14 cellular contexts compared by ENCODE assay signal in genomic region chr11:122755941-122756340, GRCh38.
DNase-seq lines count a peak whose midpoint lies in the region; ATAC-seq and TF ChIP-seq lines count a peak whose summit lies in the region.
"Had no signal": no experiment of that assay in that cellular context is flagged by ENCODE, and none has a peak within 500 bp of the region (broad histone marks: within the 10 kb centered on the region; RNA-seq: fewer than 3 reads in every experiment).

No MANE protein-coding gene starts in this region.

- ATAC-seq in central memory CD8-positive, alpha-beta T cell (replicated peaks; ENCODE audit: extremely low read depth, poor library complexity, severe bottlenecking) = no peak
- no peak for ATAC-seq in HG02610 (IDR thresholded peaks at IDR 0.05; ENCODE audit: unreplicated experiment)

- no peak overlapping the region for H3K4me3 ChIP-seq in smooth muscle cell
- H3K4me3 ChIP-seq: gastroesophageal sphincter had no signal

- POLR2A ChIA-PET in activated CD4-positive, alpha-beta T cell treated with anti-CD3 and anti-CD28 coated beads, Interleukin-2, amount 10 ng/mL, durations not matched to agents 7 days and 5 days (lab: Charles Lee) = no interaction called here

- no peaks in the 10 kb centered on the region for H3K36me3 ChIP-seq in smooth muscle cell (ENCODE audit: low read depth)
- H3K36me3 ChIP-seq: gastroesophageal sphincter had no signal

- TF ChIP-seq CTCF in smooth muscle cell (IDR thresholded peaks at IDR 0.05; ENCODE audit: borderline replicate concordance, insufficient read depth, poor library complexity, severe bottlenecking) (no peak), glutamatergic neuron (IDR thresholded peaks at IDR 0.05; ENCODE audit: partially characterized antibody, unreplicated experiment) (no peak)

- no peaks in the 10 kb centered on the region for H3K27me3 ChIP-seq in smooth muscle cell (ENCODE audit: low read depth)
- H3K27me3 ChIP-seq: gastroesophageal sphincter had no signal

- H3K27ac Mint-ChIP-seq in activated CD4-positive, alpha-beta T cell treated with anti-CD3 and anti-CD28 coated beads, Interleukin-2, amount 10 ng/mL, durations not matched to agents 7 days and 5 days = peak overlapping the region; percentile 33
- H3K27ac Mint-ChIP-seq in activated CD4-positive, alpha-beta T cell treated with anti-CD3 and anti-CD28 coated beads, Interleukin-2, amount 10 ng/mL, durations not matched to agents 24 days and 14 days = no peak overlapping the region
- H3K27ac Mint-ChIP-seq in central memory CD8-positive, alpha-beta T cell (ENCODE audit: low read depth) = peak overlapping the region; percentile 19
- no peak overlapping the region for H3K27ac Mint-ChIP-seq in glutamatergic neuron (ENCODE audit: unreplicated experiment)

- peaks cover 41% of the 10 kb centered on the region for H3K4me1 Mint-ChIP-seq in activated CD4-positive, alpha-beta T cell treated with anti-CD3 and anti-CD28 coated beads, Interleukin-2, amount 10 ng/mL, durations not matched to agents 7 days and 5 days
- H3K4me1 Mint-ChIP-seq in activated CD4-positive, alpha-beta T cell treated with anti-CD3 and anti-CD28 coated beads, Interleukin-2, amount 10 ng/mL, durations not matched to agents 24 days and 14 days = peaks cover 38% of the 10 kb centered on the region
- peaks cover 31% of the 10 kb centered on the region for H3K4me1 Mint-ChIP-seq in central memory CD8-positive, alpha-beta T cell
- H3K4me1 Mint-ChIP-seq in glutamatergic neuron (ENCODE audit: low read depth, unreplicated experiment) = peaks cover 10% of the 10 kb centered on the region

- peaks cover 22% of the 10 kb centered on the region for H3K79me2 ChIP-seq in smooth muscle cell (ENCODE audit: low read depth)

- peak overlapping the region; percentile 68 for H3K4me2 ChIP-seq in smooth muscle cell

- intact Hi-C loops in activated CD4-positive, alpha-beta T cell treated with anti-CD3 and anti-CD28 coated beads, Interleukin-2, amount 10 ng/mL, durations not matched to agents 24 days and 14 days (cut with micrococcal nuclease) = loop anchor here (2.0 kb wide), 1 partner anchor 25 kb away; no protein-coding TSS in a partner anchor

- CTCF ChIA-PET in activated CD4-positive, alpha-beta T cell treated with anti-CD3 and anti-CD28 coated beads, Interleukin-2, amount 10 ng/mL, durations not matched to agents 7 days and 5 days (lab: Charles Lee) = interaction anchor here (0.8 to 5.0 kb wide), 10 partner anchors 8 to 176 kb away, joined by 3 to 36 read pairs (median 8); partner anchors contain the start of gene UBASH3B

- peak overlapping the region; percentile 41 for H3K27ac ChIP-seq in smooth muscle cell (ENCODE audit: low read depth)
- H3K27ac ChIP-seq: gastroesophageal sphincter had no signal

- no peak overlapping the region for H2AFZ ChIP-seq in smooth muscle cell (ENCODE audit: low read depth)

- H3K4me1 ChIP-seq in smooth muscle cell (ENCODE audit: low read depth) = peaks cover 12% of the 10 kb centered on the region
- H3K4me1 ChIP-seq: gastroesophageal sphincter had no signal

- H3F3A ChIP-seq in smooth muscle cell (ENCODE audit: low read depth) = peaks cover 3% of the 10 kb centered on the region

- H4K20me1 ChIP-seq in smooth muscle cell (ENCODE audit: low read depth) = peaks cover 7% of the 10 kb centered on the region

- no peaks in the 10 kb centered on the region for H3K9me3 ChIP-seq in smooth muscle cell (replicated peaks; ENCODE audit: low read depth)
- H3K9me3 ChIP-seq: gastroesophageal sphincter had no signal

- H3K4me3 Mint-ChIP-seq in activated CD4-positive, alpha-beta T cell treated with anti-CD3 and anti-CD28 coated beads, Interleukin-2, amount 10 ng/mL, durations not matched to agents 7 days and 5 days = no peak overlapping the region
- no peak overlapping the region for H3K4me3 Mint-ChIP-seq in activated CD4-positive, alpha-beta T cell treated with anti-CD3 and anti-CD28 coated beads, Interleukin-2, amount 10 ng/mL, durations not matched to agents 24 days and 14 days
- H3K4me3 Mint-ChIP-seq in central memory CD8-positive, alpha-beta T cell = no peak overlapping the region
- H3K4me3 Mint-ChIP-seq in glutamatergic neuron (ENCODE audit: unreplicated experiment) = no peak overlapping the region

- no peaks in the 10 kb centered on the region for H3K27me3 Mint-ChIP-seq in activated CD4-positive, alpha-beta T cell treated with anti-CD3 and anti-CD28 coated beads, Interleukin-2, amount 10 ng/mL, durations not matched to agents 7 days and 5 days
- peaks cover 13% of the 10 kb centered on the region for H3K27me3 Mint-ChIP-seq in activated CD4-positive, alpha-beta T cell treated with anti-CD3 and anti-CD28 coated beads, Interleukin-2, amount 10 ng/mL, durations not matched to agents 24 days and 14 days
- H3K27me3 Mint-ChIP-seq in central memory CD8-positive, alpha-beta T cell = no peaks in the 10 kb centered on the region
- peaks cover 4% of the 10 kb centered on the region for H3K27me3 Mint-ChIP-seq in glutamatergic neuron (ENCODE audit: unreplicated experiment)

- no peak for DNase-seq in activated CD4-positive, alpha-beta T cell treated with anti-CD3 and anti-CD28 coated beads, Interleukin-2, amount 10 ng/mL, durations not matched to agents 7 days and 5 days
- DNase-seq in activated CD4-positive, alpha-beta T cell treated with anti-CD3 and anti-CD28 coated beads, Interleukin-2, amount 10 ng/mL, durations not matched to agents 24 days and 14 days = no peak
- peak; percentile 10 for DNase-seq in NAMALWA (ENCODE audit: low spot score)
- no peak for DNase-seq in central memory CD8-positive, alpha-beta T cell (ENCODE audit: low spot score in 2 of 2)
- no peak for DNase-seq in smooth muscle cell (lab: John Stamatoyannopoulos, UW; ENCODE audit: unreplicated experiment)
- no peak for DNase-seq in middle frontal gyrus (ENCODE audit: extremely low spot score, low spot score)
- DNase-seq in glutamatergic neuron = no peak
- DNase-seq: activated CD4-positive, alpha-beta T cell treated with anti-CD3 and anti-CD28 coated beads, Interleukin-2, amount 50 U/mL, for 48 hours; IMR-90; NCI-H1105; NCI-H2171; NCI-H82 had no signal

- H3K36me3 Mint-ChIP-seq in activated CD4-positive, alpha-beta T cell treated with anti-CD3 and anti-CD28 coated beads, Interleukin-2, amount 10 ng/mL, durations not matched to agents 7 days and 5 days (ENCODE audit: low read depth) = no peaks in the 10 kb centered on the region
- H3K36me3 Mint-ChIP-seq in activated CD4-positive, alpha-beta T cell treated with anti-CD3 and anti-CD28 coated beads, Interleukin-2, amount 10 ng/mL, durations not matched to agents 24 days and 14 days (ENCODE audit: low read depth) = no peaks in the 10 kb centered on the region
- H3K36me3 Mint-ChIP-seq in central memory CD8-positive, alpha-beta T cell (ENCODE audit: insufficient read depth) = no peaks in the 10 kb centered on the region
- H3K36me3 Mint-ChIP-seq in glutamatergic neuron (ENCODE audit: unreplicated experiment) = no peaks in the 10 kb centered on the region

- no peak overlapping the region for H3K9ac ChIP-seq in smooth muscle cell (ENCODE audit: low read depth)

- H3K9me3 Mint-ChIP-seq in activated CD4-positive, alpha-beta T cell treated with anti-CD3 and anti-CD28 coated beads, Interleukin-2, amount 10 ng/mL, durations not matched to agents 7 days and 5 days = no peaks in the 10 kb centered on the region
- no peaks in the 10 kb centered on the region for H3K9me3 Mint-ChIP-seq in activated CD4-positive, alpha-beta T cell treated with anti-CD3 and anti-CD28 coated beads, Interleukin-2, amount 10 ng/mL, durations not matched to agents 24 days and 14 days
- H3K9me3 Mint-ChIP-seq in central memory CD8-positive, alpha-beta T cell = no peaks in the 10 kb centered on the region
- no peaks in the 10 kb centered on the region for H3K9me3 Mint-ChIP-seq in glutamatergic neuron (ENCODE audit: unreplicated experiment)

- WGBS in smooth muscle cell (ENCODE audit: low lambda C conversion rate) = 65% methylated on average over 5 of the region's 5 CpGs

Comparison
In these comparisons a context has a peak if more than half of its experiments do, and no peak if none do; other contexts are left out.
1. H3K27ac Mint-ChIP-seq: peak in activated CD4-positive, alpha-beta T cell treated with anti-CD3 and anti-CD28 coated beads, Interleukin-2, amount 10 ng/mL, durations not matched to agents 7 days and 5 days (single experiment) and central memory CD8-positive, alpha-beta T cell (single experiment); none in activated CD4-positive, alpha-beta T cell treated with anti-CD3 and anti-CD28 coated beads, Interleukin-2, amount 10 ng/mL, durations not matched to agents 24 days and 14 days (single experiment) and glutamatergic neuron (single experiment).